In genomic region chr1:244395965-244396364, GRCh38 we compare ENCODE assay signal across 22 cellular contexts. TPM values are rescaled to one million over a fixed set of nuclear protein-coding genes. Genes with fewer than 3 reads are reported as not detected.
DNase-seq lines count a peak whose midpoint lies in the region; ATAC-seq, FAIRE-seq and TF ChIP-seq lines count a peak whose summit lies in the region.
"Had no signal": no experiment of that assay in that cellular context is flagged by ENCODE, and none has a peak within 500 bp of the region (broad histone marks: within the 10 kb centered on the region; RNA-seq: fewer than 3 reads in every experiment).

No MANE protein-coding gene starts in this region.

- H3K9me3 Mint-ChIP-seq in Calu3 (ENCODE audit: low read depth, unreplicated experiment) (no peaks in the 10 kb centered on the region), natural killer cell (no peaks in the 10 kb centered on the region)

- no peak for TF ChIP-seq RAD21 in Ishikawa (IDR thresholded peaks at IDR 0.05; ENCODE audit: low read depth)

- H3K27ac Mint-ChIP-seq in Calu3 (ENCODE audit: unreplicated experiment): peak overlapping the region; percentile 39
- H3K27ac Mint-ChIP-seq in natural killer cell: peak overlapping the region; percentile 19 to 38

- BruUV-seq in Calu3 (replicated peaks; lab: Mats Ljungman, UMichigan): no TSS peak

- intact Hi-C loops in Calu3 (cut with micrococcal nuclease; ENCODE audit: unreplicated experiment): loop anchor here (5.0 kb wide), 1 partner anchor 94 kb away; no protein-coding TSS in a partner anchor
- intact Hi-C loops in natural killer cell (cut with micrococcal nuclease): no loop called here

- H3K36me3 Mint-ChIP-seq in Calu3 (ENCODE audit: insufficient read depth, unreplicated experiment) (peaks cover 39% of the 10 kb centered on the region), natural killer cell (peaks cover 3% of the 10 kb centered on the region)

- FAIRE-seq in bronchial epithelial cell (lab: Jason Lieb, UNC): no peak
- FAIRE-seq in D721Med (lab: Jason Lieb, UNC): no peak

- no peaks in the 10 kb centered on the region for H3K36me3 ChIP-seq in bronchial epithelial cell (ENCODE audit: control insufficient read depth, insufficient read depth, low read length)
- H3K36me3 ChIP-seq: sigmoid colon had no signal

- H3K4me1 Mint-ChIP-seq in Calu3 (ENCODE audit: low read depth, unreplicated experiment) (peaks cover 26% of the 10 kb centered on the region), natural killer cell (peaks cover 13% of the 10 kb centered on the region in 2 donors)

- H3K4me3 Mint-ChIP-seq in Calu3 (ENCODE audit: low read depth, unreplicated experiment) (no peak overlapping the region), natural killer cell (no peak overlapping the region)
- H3K4me3 Mint-ChIP-seq: CD8-positive, alpha-beta memory T cell had no signal

- ATAC-seq in natural killer cell: no peak
- ATAC-seq in HG03571 (IDR thresholded peaks at IDR 0.05; ENCODE audit: unreplicated experiment): no peak

- TF ChIP-seq CTCF in Calu3 (IDR thresholded peaks at IDR 0.05; ENCODE audit: unreplicated experiment) (no peak), bronchial epithelial cell (IDR thresholded peaks at IDR 0.05; ENCODE audit: insufficient read depth, low read length, severe bottlenecking) (no peak), natural killer cell (IDR thresholded peaks at IDR 0.05) (no peak), D721Med (IDR thresholded peaks at IDR 0.05; ENCODE audit: insufficient read depth, missing control alignments) (no peak)

- H3K27me3 Mint-ChIP-seq in Calu3 (ENCODE audit: unreplicated experiment) (no peaks in the 10 kb centered on the region), natural killer cell (ENCODE audit: low read depth in 2 of 2) (no peaks in the 10 kb centered on the region)
- H3K27me3 Mint-ChIP-seq: CD8-positive, alpha-beta memory T cell had no signal

- TF ChIP-seq EP300 in Ishikawa (IDR thresholded peaks at IDR 0.05; ENCODE audit: borderline replicate concordance): no peak

- H3K4me3 ChIP-seq in bronchial epithelial cell (ENCODE audit: low read depth, low read length): no peak overlapping the region
- H3K4me3 ChIP-seq: sigmoid colon had no signal

- no peaks in the 10 kb centered on the region for H3K27me3 ChIP-seq in bronchial epithelial cell (ENCODE audit: control insufficient read depth, insufficient read depth, low read length)
- H3K27me3 ChIP-seq: sigmoid colon had no signal

- DNase-seq in Calu3 (no peak), bronchial epithelial cell (ENCODE audit: low read depth) (peak; percentile 27), natural killer cell (no peak), D721Med (ENCODE audit: insufficient read length, low spot score) (no peak), retina (no peak), germinal center (ENCODE audit: low spot score) (no peak)
- DNase-seq: activated CD4-positive, CD25-positive, alpha-beta regulatory T cell treated with anti-CD3 and anti-CD28 coated beads, Interleukin-2, amount 50 U/mL, for 72 hours; activated gamma-delta T cell; CD8-positive, alpha-beta memory T cell; HCEC 1CT; hippocampal formation; midbrain; NCI-H146; NCI-H2171 treated with DMSO at 0.1 percent for 48 hours; NCI-H748 treated with DMSO at 0.1 percent for 48 hours; nucleus accumbens; sigmoid colon; stimulated activated CD4-positive, alpha-beta T cell treated with anti-CD3 and anti-CD28 coated beads, Interleukin-1b, Interleukin-23, amount 100 ng/mL, for 48 hours; substantia nigra; T1000 had no signal

- CTCF ChIA-PET in Calu3 (lab: Charles Lee): no interaction called here

TF ChIP-seq in Ishikawa, 13 proteins besides CTCF, POLR2A, EP300 and RAD21:
- TF ChIP-seq CEBPB (IDR thresholded peaks at IDR 0.05): no peak
- TF ChIP-seq TCF12 (IDR thresholded peaks at IDR 0.05; ENCODE audit: low read depth): no peak
- TF ChIP-seq USF1 (IDR thresholded peaks at IDR 0.05): peak; percentile 58

RNA-seq across cellular contexts. Expression of gene ADSS2, which starts 55.7 kb away (rescaled TPM):
- total RNA-seq in Calu3 (2022) (68.3 and 69.6 TPM in 2 replicates), bronchial epithelial cell (31.2 and 40.8 TPM in 2 replicates), natural killer cell (10 to 100 TPM; 49.2 to 67.9 (median 54.8) TPM)
